ENCODE assay signal across 9 cellular contexts in the genomic region with DNA sequence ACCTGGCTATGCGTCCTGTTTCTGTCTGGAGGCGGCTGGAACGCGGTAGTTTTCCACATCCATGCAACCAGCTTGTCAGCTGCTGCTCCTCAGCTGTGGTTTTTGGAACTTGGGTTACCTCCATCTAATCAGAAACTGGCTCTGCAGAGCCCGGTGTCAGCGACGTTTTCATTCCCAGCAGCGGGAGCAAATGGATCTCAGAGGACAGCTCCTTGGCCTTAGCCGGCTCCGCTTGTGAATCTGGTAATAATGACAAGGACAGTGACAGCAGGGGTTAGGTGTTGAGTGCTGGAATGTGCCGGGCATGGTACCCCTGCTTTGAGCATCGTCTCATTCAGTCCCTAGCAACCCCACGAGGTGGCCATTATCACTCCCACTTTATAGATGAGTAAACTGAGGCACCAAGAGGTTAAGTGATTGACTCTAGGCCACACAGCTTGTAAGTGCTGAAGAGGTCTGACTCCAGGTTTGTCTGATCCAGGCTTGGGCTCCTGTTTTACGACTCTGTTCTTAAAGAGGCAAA. TPM values are rescaled to one million over a fixed set of nuclear protein-coding genes. Genes with fewer than 3 reads are reported as not detected.
A peak's percentile ranks its signal among the peaks of the same experiment; 100 is the strongest.
DNase-seq lines count a peak whose midpoint lies in the region; ATAC-seq and TF ChIP-seq lines count a peak whose summit lies in the region.
"Had no signal": no experiment of that assay in that cellular context is flagged by ENCODE, and none has a peak within 500 bp of the region (broad histone marks: within the 10 kb centered on the region; RNA-seq: fewer than 3 reads in every experiment).

No MANE protein-coding gene starts in this region.

- CTCF ChIA-PET in Panc1 (lab: Charles Lee): no interaction called here

- H3K4me1 ChIP-seq in Panc1 (ENCODE audit: control insufficient read depth, insufficient read depth, low read length): peaks cover 61% of the 10 kb centered on the region
- H3K4me1 ChIP-seq in prostate gland (replicated peaks): peaks cover 16% of the 10 kb centered on the region
- peaks cover 16 to 39% of the 10 kb centered on the region in 2 donors for H3K4me1 ChIP-seq in adrenal gland (replicated peaks in 1 of 2)

- DNase-seq in G401 (ENCODE audit: low spot score) (peak; percentile 49), Panc1 (ENCODE audit: low read depth, low spot score) (no peak), fibroblast of gingiva (ENCODE audit: low read depth) (peak; percentile 13), prostate gland (ENCODE audit: low spot score) (no peak), adrenal gland (no peak), NCI-H1930 (lab: John Stamatoyannopoulos, UW) (no peak)
- DNase-seq: NCI-H1436 treated with DMSO at 0.1 percent for 48 hours had no signal

- H3K4me3 ChIP-seq in Panc1 (ENCODE audit: low read depth in 2 of 2, low read length in 2 of 2) (peak overlapping the region; percentile 65 to 80), prostate gland (peak overlapping the region; percentile 32 to 40), adrenal gland (peak overlapping the region in 2 of 4 donors; percentile 52 to 59)

- H3K36me3 ChIP-seq in Panc1 (ENCODE audit: control insufficient read depth, insufficient read depth, low read length): no peaks in the 10 kb centered on the region; the same call in 1 of the 2 replicates
- no peaks in the 10 kb centered on the region for H3K36me3 ChIP-seq in prostate gland
- no peaks in the 10 kb centered on the region for H3K36me3 ChIP-seq in adrenal gland (replicated peaks in 1 of 2)

- TF ChIP-seq POLR2A in prostate gland (IDR thresholded peaks at IDR 0.05) (no peak), adrenal gland (IDR thresholded peaks at IDR 0.05) (no peak)

- POLR2A ChIA-PET in Panc1 (lab: Charles Lee): interaction anchor here (0.7 kb wide), 1 partner anchor 101 kb away, joined by 3 read pairs; no protein-coding TSS in a partner anchor

- 31% methylated on average over 14 of the region's 14 CpGs for WGBS in prostate gland
- 48 to 67% (median 57%) methylated on average over 13 to 14 of the region's 14 CpGs for WGBS in adrenal gland, 4 donors

- H3K27ac ChIP-seq in Panc1 (ENCODE audit: low read length) (peak overlapping the region; percentile 96), prostate gland (no peak overlapping the region), adrenal gland (peak overlapping the region in 2 of 5 donors; percentile 21 to 83)

- in situ Hi-C loops in G401 (cut with HindIII; ENCODE audit: low sequenced_read_pairs) (no loop called here), Panc1 (cut with HindIII; ENCODE audit: low pct_unique_long_range_greater_than_20kb, low sequenced_read_pairs) (no loop called here)

- ATAC-seq in Panc1 (no peak), GM21360 (IDR thresholded peaks at IDR 0.05; ENCODE audit: unreplicated experiment) (no peak), HG02759 (IDR thresholded peaks at IDR 0.05; ENCODE audit: unreplicated experiment) (no peak)

- intact Hi-C loops in Panc1 (cut with micrococcal nuclease; ENCODE audit: unreplicated experiment): no loop called here
- intact Hi-C loops in prostate gland (cut with DNase I): no loop called here
- intact Hi-C loops in adrenal gland (cut with DNase I): no loop called here

- BruUV-seq in Panc1 (replicated peaks; lab: Mats Ljungman, UMichigan): no TSS peak

- no peaks in the 10 kb centered on the region for H3K9me3 ChIP-seq in Panc1 (ENCODE audit: control insufficient read depth, insufficient read depth, low read depth, low read length)
- no peaks in the 10 kb centered on the region for H3K9me3 ChIP-seq in prostate gland
- H3K9me3 ChIP-seq in adrenal gland (replicated peaks in 1 of 3): no peaks in the 10 kb centered on the region

- H3K27me3 ChIP-seq in Panc1 (ENCODE audit: control insufficient read depth, insufficient read depth, low read length) (no peaks in the 10 kb centered on the region), prostate gland (replicated peaks; ENCODE audit: insufficient read depth) (no peaks in the 10 kb centered on the region), adrenal gland (peaks cover 5% of the 10 kb centered on the region)

- TF ChIP-seq CTCF in Panc1 (IDR thresholded peaks at IDR 0.05): no peak
- TF ChIP-seq CTCF in prostate gland (IDR thresholded peaks at IDR 0.05): no peak
- no peak for TF ChIP-seq CTCF in adrenal gland (IDR thresholded peaks at IDR 0.05)

RNA-seq across cellular contexts. Expression of a gene that starts 1.3 kb away (rescaled TPM):
- total RNA-seq in G401 (2014; rRNA removed; shearing (Covaris generic)): 9.2 and 10.3 TPM in 2 replicates
- total RNA-seq in Panc1 (2021; ENCODE audit: unreplicated experiment): 167 TPM
- polyA plus RNA-seq in Panc1 (2012; ENCODE audit: insufficient read length): 145 TPM
- total RNA-seq in prostate gland: 10 to 100 TPM in 1 of 2 donors, 1 to 10 TPM in 1; 4.5 to 12.3 TPM
- 1 to 10 TPM; 2.4 to 8.6 (median 4.9) TPM for total RNA-seq in adrenal gland
- 10 to 100 TPM in 2 of 3 donors, 1 to 10 TPM in 1; 2.9 to 27.0 (median 20.7) TPM for polyA plus RNA-seq in adrenal gland

Comparison
In these comparisons a context has a peak if more than half of its experiments do, and no peak if none do; other contexts are left out.
1. DNase-seq: peak in G401 (single experiment) and fibroblast of gingiva (single experiment); none in Panc1 (single experiment), prostate gland (single experiment), adrenal gland (0 of 7) and NCI-H1930 (0 of 2).
2. RNA of a gene that starts 1.3 kb away (total RNA-seq): 167 TPM in Panc1 (single experiment); 4.5 to 12.3 TPM in prostate gland, 9.2 to 10.3 TPM in G401 and 2.4 to 8.6 TPM in adrenal gland; every median in the first group is over 10 times any median in the second.